In the genomic region with DNA sequence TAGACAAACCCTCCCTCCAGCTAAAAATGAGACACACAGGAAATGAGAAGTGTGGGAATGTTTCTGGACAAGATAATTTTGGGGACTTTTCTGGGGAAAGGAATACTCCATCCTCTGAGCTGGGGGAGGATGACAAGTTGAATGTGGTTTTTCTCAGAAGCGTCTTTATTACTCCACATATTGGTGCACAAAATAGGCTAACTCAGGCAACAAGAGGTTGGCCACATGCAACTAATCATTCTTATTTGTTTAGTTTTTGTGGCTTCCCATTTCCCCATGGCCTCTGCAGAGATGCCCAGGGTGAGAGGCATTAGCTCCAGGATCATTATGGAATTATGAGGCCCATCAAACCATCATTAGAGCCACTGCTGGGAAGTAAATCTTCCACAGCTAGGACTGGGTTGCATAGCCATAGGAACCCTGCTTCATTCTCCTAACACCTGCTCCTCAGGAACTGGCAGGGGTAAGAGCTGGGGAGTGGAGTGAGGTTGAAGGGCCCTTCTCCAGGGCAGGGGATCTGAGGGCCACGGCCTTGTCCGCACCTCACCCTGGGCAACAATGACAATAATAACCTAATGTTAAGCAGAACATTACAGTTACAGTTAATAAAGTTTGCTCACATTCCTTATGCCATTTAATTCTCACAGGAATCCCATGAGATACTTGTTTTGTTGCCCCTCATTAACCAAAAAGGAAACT, we compare ENCODE assay signal across 21 cellular contexts. TPM values are rescaled to one million over a fixed set of nuclear protein-coding genes. Genes with fewer than 3 reads are reported as not detected.
DNase-seq lines count a peak whose midpoint lies in the region; ATAC-seq, FAIRE-seq and TF ChIP-seq lines count a peak whose summit lies in the region.
"Had no signal": no experiment of that assay in that cellular context is flagged by ENCODE, and none has a peak within 500 bp of the region (broad histone marks: within the 10 kb centered on the region; RNA-seq: fewer than 3 reads in every experiment).

No MANE protein-coding gene starts in this region.

- DNase-seq in NCI-H1417 (lab: John Stamatoyannopoulos, UW) (peak in 2 of 3 experiments; percentile 30 to 43), NCI-H1417 treated with DMSO at 0.1 percent for 48 hours (lab: John Stamatoyannopoulos, UW) (no peak), D721Med (ENCODE audit: insufficient read length, low spot score) (peak; percentile 40), KBM-7 (peak; percentile 52), OCI-M1 (lab: John Stamatoyannopoulos, UW) (peak; percentile 31), A172 (ENCODE audit: low spot score) (no peak)
- no peak for DNase-seq in T-helper 2 cell treated with Interferon-gamma antibody and Interleukin-4, amounts not matched to agents 5 μg/mL and 100 μg/mL, for 36 hours (ENCODE audit: low spot score)
- DNase-seq: 8988T, HCEC 1CT, Karpas-422, NCI-H187 treated with DMSO at 0.1 percent for 48 hours, NCI-H345, NCI-H524 treated with DMSO at 0.1 percent for 48 hours, NCI-H82, SHP77 treated with DMSO at 0.1 percent for 48 hours, T-helper 1 cell had no signal

- no peak for ATAC-seq in GM18861 (IDR thresholded peaks at IDR 0.05; ENCODE audit: unreplicated experiment)
- ATAC-seq: Panc1 had no signal

- H3K27me3 Mint-ChIP-seq in T-helper 2 cell treated with Interferon-gamma antibody and Interleukin-4, amounts not matched to agents 5 μg/mL and 100 μg/mL, for 36 hours (ENCODE audit: low read depth): no peaks in the 10 kb centered on the region

- no peak overlapping the region for H3K27ac Mint-ChIP-seq in T-helper 2 cell treated with Interferon-gamma antibody and Interleukin-4, amounts not matched to agents 5 μg/mL and 100 μg/mL, for 36 hours
- H3K27ac Mint-ChIP-seq: IgD-negative memory B cell had no signal

- no peaks in the 10 kb centered on the region for H3K36me3 Mint-ChIP-seq in T-helper 2 cell treated with Interferon-gamma antibody and Interleukin-4, amounts not matched to agents 5 μg/mL and 100 μg/mL, for 36 hours (ENCODE audit: low read depth)
- H3K36me3 Mint-ChIP-seq: IgD-negative memory B cell had no signal

- no peak for TF ChIP-seq CTCF in D721Med (IDR thresholded peaks at IDR 0.05; ENCODE audit: insufficient read depth, missing control alignments)

- H3K4me1 Mint-ChIP-seq in T-helper 2 cell treated with Interferon-gamma antibody and Interleukin-4, amounts not matched to agents 5 μg/mL and 100 μg/mL, for 36 hours (ENCODE audit: low read depth): no peaks in the 10 kb centered on the region
- H3K4me1 Mint-ChIP-seq: IgD-negative memory B cell had no signal

- in situ Hi-C loops in KBM-7 (cut with MboI; ENCODE audit: low pct_unique_long_range_greater_than_20kb, low sequenced_read_pairs): no loop called here

- H3K4me3 Mint-ChIP-seq in T-helper 2 cell treated with Interferon-gamma antibody and Interleukin-4, amounts not matched to agents 5 μg/mL and 100 μg/mL, for 36 hours: no peak overlapping the region
- H3K4me3 Mint-ChIP-seq: IgD-negative memory B cell had no signal

- FAIRE-seq in D721Med (lab: Jason Lieb, UNC): no peak
- FAIRE-seq: G401.6, H1 had no signal

- no peaks in the 10 kb centered on the region for H3K9me3 Mint-ChIP-seq in T-helper 2 cell treated with Interferon-gamma antibody and Interleukin-4, amounts not matched to agents 5 μg/mL and 100 μg/mL, for 36 hours
- H3K9me3 Mint-ChIP-seq: IgD-negative memory B cell had no signal

RNA-seq across cellular contexts. Expression of a gene that starts 9.3 kb away (rescaled TPM):
- 60.4 TPM in 2 replicates for total RNA-seq in A172 (2014; rRNA removed; shearing (Covaris generic))

Comparison
In these comparisons a context has a peak if more than half of its experiments do, and no peak if none do; other contexts are left out.
1. DNase-seq: peak in NCI-H1417 (2 of 3), D721Med (single experiment), KBM-7 (single experiment) and OCI-M1 (single experiment); none in NCI-H1417 treated with DMSO at 0.1 percent for 48 hours (single experiment), T-helper 2 cell treated with Interferon-gamma antibody and Interleukin-4, amounts not matched to agents 5 μg/mL and 100 μg/mL, for 36 hours (single experiment) and A172 (single experiment).